Comparison of ENCODE assay signal across 1 cellular context in genomic region chr12:76037130-76038105, GRCh38.
TF ChIP-seq lines count a peak whose summit lies in the region.

No MANE protein-coding gene starts in this region.

TF ChIP-seq in HEK293, 187 proteins besides CTCF, POLR2A, EP300 and RAD21 (continued from another document):
- TF ChIP-seq ZNF221 (tag by site-specific recombination; IDR thresholded peaks at IDR 0.05; ENCODE audit: borderline replicate concordance) = no peak
- TF ChIP-seq AEBP2 (tag by site-specific recombination; IDR thresholded peaks at IDR 0.05; ENCODE audit: borderline replicate concordance) = no peak
- no peak for TF ChIP-seq HOXD13 (CRISPR knock-in tag; IDR thresholded peaks at IDR 0.05; ENCODE audit: borderline replicate concordance)
- TF ChIP-seq ZNF692 (tag by site-specific recombination; IDR thresholded peaks at IDR 0.05) = 0 out of 2 replicates have a peak, but pooled peaks have one; percentile 16
- TF ChIP-seq ZNF362 (tag by site-specific recombination; IDR thresholded peaks at IDR 0.05) = peak; percentile 66; the same call in 1 of the 2 replicates
- TF ChIP-seq SP3 (tag by site-specific recombination; IDR thresholded peaks at IDR 0.05) = no peak; the same call in 1 of the 2 replicates
- peak; percentile 92 for TF ChIP-seq ZNF654 (tag by site-specific recombination; IDR thresholded peaks at IDR 0.05; ENCODE audit: low read depth)
- no peak; the same call in 1 of the 2 replicates for TF ChIP-seq ZNF501 (tag by site-specific recombination; IDR thresholded peaks at IDR 0.05)
- peak; percentile 24; the same call in 1 of the 2 replicates for TF ChIP-seq ZNF366 (tag by site-specific recombination; conservative IDR thresholded peaks at IDR 0.05)
TF ChIP-seq in HEK293: peak in this region for 17.
